Comparison of ENCODE assay signal across 8 cellular contexts in genomic region chr12:12716845-12717585, GRCh38. TPM values are rescaled to one million over a fixed set of nuclear protein-coding genes. Genes with fewer than 3 reads are reported as not detected.
DNase-seq lines count a peak whose midpoint lies in the region; ATAC-seq and TF ChIP-seq lines count a peak whose summit lies in the region.

CDKN1B (plus strand) TSS chr12:12717368; CDS start chr12:12717840, 472 bp downstream.

- H3K36me3 ChIP-seq in spleen: peaks cover 0 to 33% (median 6%) of the 10 kb centered on the region in 6 donors

- peak in 4 of 11 experiments; percentile 22 to 38 (median 30) for TF ChIP-seq CTCF in spleen (IDR thresholded peaks at IDR 0.05 in 8 of 11, conservative IDR thresholded peaks at IDR 0.05 in 3 of 11)

- H3K4me3 ChIP-seq in spleen: peak within 1 kb of the TSS; percentile 64 to 94 (median 84)

- TF ChIP-seq POLR2A in GM18951 (IDR thresholded peaks at IDR 0.05; ENCODE audit: extremely low read depth, insufficient read depth, insufficient read length): peak; percentile 78
- peak; percentile 28 to 81 (median 66) for TF ChIP-seq POLR2A in spleen (IDR thresholded peaks at IDR 0.05)

- intact Hi-C loops in spleen (cut with DNase I; ENCODE audit: low total_unique reads): no loop called here

- H3K27me3 ChIP-seq in spleen (replicated peaks in 1 of 7): no peaks in the 10 kb centered on the region

- ATAC-seq in HG03196 (IDR thresholded peaks at IDR 0.05; ENCODE audit: unreplicated experiment): peak; percentile 38
- ATAC-seq in activated CD4-positive, CD25-positive, alpha-beta regulatory T cell treated with anti-CD3 and anti-CD28 coated beads, Interleukin-2, amount 50 U/mL, for 24 hours: peak; percentile 74 to 78

- no peaks in the 10 kb centered on the region for H3K9me3 ChIP-seq in spleen

- WGBS in spleen, 5 donors: 0% methylated on average over 53 to 78 of the region's 78 CpGs

- peak within 1 kb of the TSS; percentile 99 to 100 (median 100) for H3K27ac ChIP-seq in spleen

- in situ Hi-C loops in ACHN (cut with HindIII; ENCODE audit: low pct_ligation_motif_present, low pct_unique_long_range_greater_than_20kb, low sequenced_read_pairs): no loop called here
- in situ Hi-C loops in GM18951 (cut with MboI; ENCODE audit: low sequenced_read_pairs, unreplicated experiment): no loop called here

- DNase-seq in ACHN (peak; percentile 96), NCI-H446 treated with DMSO at 0.1 percent for 48 hours (lab: John Stamatoyannopoulos, UW) (peak; percentile 93), iris pigment epithelial cell (ENCODE audit: low read depth) (peak; percentile 94), spleen (peak; percentile 99)
- DNase-seq in central memory CD4-positive, alpha-beta T cell: peak; percentile 86

- H3K4me1 ChIP-seq in spleen: peaks cover 45 to 70% (median 58%) of the 10 kb centered on the region in 6 donors

RNA-seq across cellular contexts. Expression of gene CDKN1B, which starts in this region (rescaled TPM):
- 10 to 100 TPM; 72.3 to 95.2 (median 79.3) TPM for total RNA-seq in spleen
- 10 to 100 TPM; 34.9 to 49.3 (median 46.4) TPM for polyA plus RNA-seq in spleen

Comparison
In these comparisons a context has a peak if more than half of its experiments do, and no peak if none do; other contexts are left out.
1. Peak in every context shown above with its lines: DNase-seq, ATAC-seq, H3K4me3 ChIP-seq and H3K27ac ChIP-seq.